Comparison of ENCODE assay signal across 22 cellular contexts in the genomic region with DNA sequence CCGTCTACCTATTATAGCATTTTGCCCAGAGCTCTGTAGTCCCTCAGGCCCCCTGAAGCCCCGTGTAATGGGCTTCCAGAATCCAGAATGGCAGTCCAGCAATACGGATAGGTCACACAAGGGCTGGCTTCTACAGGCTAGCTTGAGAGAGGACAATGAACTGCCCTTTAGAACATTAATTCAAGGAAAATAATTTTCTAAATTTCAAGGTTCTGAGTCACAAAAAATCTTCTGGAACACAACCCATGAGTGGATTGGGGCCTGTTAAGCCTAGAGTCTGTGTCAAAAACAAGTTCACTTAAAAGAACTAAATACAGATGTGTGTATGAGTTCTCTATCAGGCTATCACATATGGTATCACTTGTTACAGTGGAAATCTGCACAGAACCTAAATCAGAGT. TPM values are rescaled to one million over a fixed set of nuclear protein-coding genes. Genes with fewer than 3 reads are reported as not detected.
DNase-seq lines count a peak whose midpoint lies in the region; TF ChIP-seq lines count a peak whose summit lies in the region.
"Had no signal": no experiment of that assay in that cellular context is flagged by ENCODE, and none has a peak within 500 bp of the region (broad histone marks: within the 10 kb centered on the region; RNA-seq: fewer than 3 reads in every experiment).

No MANE protein-coding gene starts in this region.

- no peaks in the 10 kb centered on the region for H3K9me3 ChIP-seq in colonic mucosa
- H3K9me3 ChIP-seq: BLaER1, SJSA1, stomach, uterus had no signal

- H3K9me3 Mint-ChIP-seq in chondrocyte (ENCODE audit: low read depth) = no peaks in the 10 kb centered on the region
- H3K9me3 Mint-ChIP-seq: activated naive CD4-positive, alpha-beta T cell treated with anti-CD3 and anti-CD28 coated beads, Interleukin-2, amount 10 ng/mL, durations not matched to agents 7 days and 5 days; endodermal cell; naive thymus-derived CD4-positive, alpha-beta T cell had no signal

- H3K9ac ChIP-seq in colonic mucosa (ENCODE audit: low read depth in 2 of 2, low read length in 2 of 2) = no peak overlapping the region
- H3K9ac ChIP-seq: BLaER1 had no signal

- no peak overlapping the region for H3K4me3 ChIP-seq in AG09309 (ENCODE audit: control insufficient read depth, low read depth, low read length)
- H3K4me3 ChIP-seq in colonic mucosa = no peak overlapping the region
- H3K4me3 ChIP-seq: BLaER1, K562, SJSA1, stomach, uterus had no signal

- no peak overlapping the region for H3K27ac ChIP-seq in colonic mucosa
- H3K27ac ChIP-seq: BLaER1, SJSA1, stomach had no signal

- H3K27me3 Mint-ChIP-seq in chondrocyte (ENCODE audit: low read depth) = no peaks in the 10 kb centered on the region
- H3K27me3 Mint-ChIP-seq: activated naive CD4-positive, alpha-beta T cell treated with anti-CD3 and anti-CD28 coated beads, Interleukin-2, amount 10 ng/mL, durations not matched to agents 7 days and 5 days; naive thymus-derived CD4-positive, alpha-beta T cell; progenitor cell of endocrine pancreas had no signal

- no peak overlapping the region for H3K4me3 Mint-ChIP-seq in chondrocyte (ENCODE audit: unreplicated experiment)
- H3K4me3 Mint-ChIP-seq: activated naive CD4-positive, alpha-beta T cell treated with anti-CD3 and anti-CD28 coated beads, Interleukin-2, amount 10 ng/mL, durations not matched to agents 7 days and 5 days; endodermal cell; naive thymus-derived CD4-positive, alpha-beta T cell had no signal

- DNase-seq in AG09309 (ENCODE audit: low read depth) (peak; percentile 33), HS-5 (ENCODE audit: low read depth) (peak; percentile 13), chondrocyte (ENCODE audit: low spot score) (no peak), non-pigmented ciliary epithelial cell (ENCODE audit: low read depth) (peak; percentile 55), colonic mucosa (no peak), NCI-H510A (lab: John Stamatoyannopoulos, UW) (no peak)
- no peak for DNase-seq in activated naive CD4-positive, alpha-beta T cell treated with Interleukin-2 at 50 U/mL for 16 hours
- no peak for DNase-seq in activated naive CD4-positive, alpha-beta T cell (lab: John Stamatoyannopoulos, UW)
- DNase-seq: activated CD4-positive, alpha-beta T cell treated with anti-CD3 and anti-CD28 coated beads for 4 hours; activated naive CD4-positive, alpha-beta T cell treated with anti-CD3 and anti-CD28 coated beads, Interleukin-2, amount 10 ng/mL, durations not matched to agents 7 days and 5 days; endodermal cell; naive thymus-derived CD4-positive, alpha-beta T cell; NCI-H1048; NCI-H2107; stimulated activated CD4-positive, alpha-beta T cell treated with anti-CD3 and anti-CD28 coated beads, Interleukin-15, amount 100 ng/mL, for 24 hours; stomach; T1000; uterus had no signal

- peak overlapping the region; percentile 36 for H3K27ac Mint-ChIP-seq in chondrocyte (ENCODE audit: unreplicated experiment)
- H3K27ac Mint-ChIP-seq: activated naive CD4-positive, alpha-beta T cell treated with anti-CD3 and anti-CD28 coated beads, Interleukin-2, amount 10 ng/mL, durations not matched to agents 7 days and 5 days; endodermal cell; progenitor cell of endocrine pancreas had no signal

- H3K36me3 Mint-ChIP-seq in chondrocyte (ENCODE audit: low read depth) = peaks cover 6% of the 10 kb centered on the region

- H3K4me1 Mint-ChIP-seq in chondrocyte (ENCODE audit: low read depth) = peaks cover 11% of the 10 kb centered on the region
- H3K4me1 Mint-ChIP-seq: activated naive CD4-positive, alpha-beta T cell treated with anti-CD3 and anti-CD28 coated beads, Interleukin-2, amount 10 ng/mL, durations not matched to agents 7 days and 5 days had no signal

- H3K4me1 ChIP-seq in colonic mucosa = no peaks in the 10 kb centered on the region
- H3K4me1 ChIP-seq: BLaER1, SJSA1, uterus had no signal

- no peak for TF ChIP-seq CTCF in AG09309 (IDR thresholded peaks at IDR 0.05; ENCODE audit: control insufficient read depth, insufficient read depth, low read depth, low read length, missing control alignments)
- no peak for TF ChIP-seq CTCF in chondrocyte (IDR thresholded peaks at IDR 0.05)
- TF ChIP-seq CTCF in colonic mucosa (IDR thresholded peaks at IDR 0.05) = no peak

- H3K36me3 ChIP-seq in colonic mucosa = no peaks in the 10 kb centered on the region
- H3K36me3 ChIP-seq: uterus had no signal

- intact Hi-C loops in colonic mucosa (cut with DNase I) = no loop called here

- H3K27me3 ChIP-seq in colonic mucosa = no peaks in the 10 kb centered on the region
- H3K27me3 ChIP-seq: BLaER1, SJSA1, stomach, uterus had no signal

RNA-seq across cellular contexts. Expression of gene DCP1A, which starts 28.8 kb away (rescaled TPM):
- total RNA-seq in chondrocyte (15.6 to 17.7 TPM (median 17.2 TPM) in 3 replicates), colonic mucosa (10 to 100 TPM; 20.6 to 24.5 TPM)

Comparison
In these comparisons a context has a peak if more than half of its experiments do, and no peak if none do; other contexts are left out.
1. DNase-seq: peak in AG09309 (single experiment), HS-5 (single experiment) and non-pigmented ciliary epithelial cell (single experiment); none in chondrocyte (single experiment), activated naive CD4-positive, alpha-beta T cell treated with Interleukin-2 at 50 U/mL for 16 hours (single experiment), colonic mucosa (single experiment), activated naive CD4-positive, alpha-beta T cell (0 of 4) and NCI-H510A (single experiment).